ENCODE assay signal across 40 cellular contexts in genomic region chr20:2248837-2249236, GRCh38. TPM values are rescaled to one million over a fixed set of nuclear protein-coding genes. Genes with fewer than 3 reads are reported as not detected.
"Had no signal": no experiment of that assay in that cellular context is flagged by ENCODE, and none has a peak within 500 bp of the region (broad histone marks: within the 10 kb centered on the region; RNA-seq: fewer than 3 reads in every experiment).

No MANE protein-coding gene starts in this region.

- H3K27ac Mint-ChIP-seq: activated naive CD4-positive, alpha-beta T cell treated with anti-CD3 and anti-CD28 coated beads for 36 hours; activated naive CD4-positive, alpha-beta T cell treated with anti-CD3 and anti-CD28 coated beads, Interleukin-2, amount 10 ng/mL, durations not matched to agents 7 days and 5 days; activated naive CD4-positive, alpha-beta T cell treated with anti-CD3 and anti-CD28 coated beads, Interleukin-2, amount 50 U/mL, for 24 hours; activated naive CD8-positive, alpha-beta T cell; activated naive CD8-positive, alpha-beta T cell treated with anti-CD3 and anti-CD28 coated beads for 36 hours; activated naive CD8-positive, alpha-beta T cell treated with anti-CD3 and anti-CD28 coated beads, Interleukin-2, amount 10 ng/mL, durations not matched to agents 7 days and 5 days; activated naive CD8-positive, alpha-beta T cell treated with anti-CD3 and anti-CD28 coated beads, Interleukin-2, amount 50 U/mL, for 24 hours; activated T-cell treated with anti-CD3 and anti-CD28 coated beads, Interleukin-2, amount 50 U/mL, for 24 hours; activated T-cell treated with anti-CD3 and anti-CD28 coated beads, Interleukin-2, amount 50 U/mL, for 72 hours; activated T-helper 1 cell treated with anti-CD3 and anti-CD28 coated beads, Interleukin-12 subunit alpha, Interleukin-12 subunit beta, Interleukin-2, Interleukin-4 antibody, amounts not matched to agents 30 ng/mL and 10 ng/mL and 1 ng/mL, durations not matched to agents 14 hours and 24 hours and 36 hours; activated T-helper 17 cell treated with anti-CD3 and anti-CD28 coated beads, Interleukin-2, amount 50 U/mL, for 72 hours; activated T-helper 2 cell treated with anti-CD3 and anti-CD28 coated beads, Interferon-gamma antibody, Interleukin-2, Interleukin-4, amounts not matched to agents 10 μg/mL and 5 μg/mL and 100 μg/mL, durations not matched to agents 14 hours and 24 hours and 36 hours had no signal

- H3K9me3 ChIP-seq: adrenal gland, ascending aorta, body of pancreas, breast epithelium had no signal

- H3K4me3 ChIP-seq: adrenal gland, ascending aorta, body of pancreas, breast epithelium, cardiac muscle cell had no signal

- H3K27me3 ChIP-seq: adrenal gland, ascending aorta, body of pancreas, brain microvascular endothelial cell, cardiac muscle cell had no signal

- H3K36me3 ChIP-seq: adrenal gland, ascending aorta, brain microvascular endothelial cell, breast epithelium, cardiac muscle cell had no signal

- H3K27me3 Mint-ChIP-seq: activated T-helper 17 cell treated with anti-CD3 and anti-CD28 coated beads, Interleukin-2, amount 50 U/mL, for 72 hours had no signal

- H3K4me1 Mint-ChIP-seq: activated naive CD4-positive, alpha-beta T cell treated with anti-CD3 and anti-CD28 coated beads, Interleukin-2, amount 10 ng/mL, durations not matched to agents 7 days and 5 days; activated naive CD4-positive, alpha-beta T cell treated with anti-CD3 and anti-CD28 coated beads, Interleukin-2, amount 50 U/mL, for 24 hours; activated naive CD8-positive, alpha-beta T cell treated with anti-CD3 and anti-CD28 coated beads for 36 hours; activated naive CD8-positive, alpha-beta T cell treated with anti-CD3 and anti-CD28 coated beads, Interleukin-2, amount 50 U/mL, for 24 hours; activated T-helper 17 cell treated with anti-CD3 and anti-CD28 coated beads, Interleukin-2, amount 50 U/mL, for 72 hours; central memory CD8-positive, alpha-beta T cell had no signal

- DNase-seq: activated effector memory CD4-positive, alpha-beta T cell treated with anti-CD3 and anti-CD28 coated beads, Interleukin-2, amount 50 U/mL, for 16 hours; activated effector memory CD4-positive, alpha-beta T cell treated with Interleukin-2 at 50 U/mL for 16 hours; activated gamma-delta T cell; activated gamma-delta T cell treated with Interleukin-2 at 50 U/mL for 16 hours; activated naive CD4-positive, alpha-beta T cell; activated naive CD4-positive, alpha-beta T cell treated with anti-CD3 and anti-CD28 coated beads for 36 hours; activated naive CD4-positive, alpha-beta T cell treated with anti-CD3 and anti-CD28 coated beads, Interleukin-2, amount 10 ng/mL, durations not matched to agents 7 days and 5 days; activated naive CD4-positive, alpha-beta T cell treated with anti-CD3 and anti-CD28 coated beads, Interleukin-2, amount 50 U/mL, for 16 hours; activated naive CD4-positive, alpha-beta T cell treated with Interleukin-2 at 50 U/mL for 16 hours; activated naive CD8-positive, alpha-beta T cell treated with anti-CD3 and anti-CD28 coated beads for 36 hours; activated naive CD8-positive, alpha-beta T cell treated with anti-CD3 and anti-CD28 coated beads, Interleukin-2, amount 10 ng/mL, durations not matched to agents 7 days and 5 days; activated naive CD8-positive, alpha-beta T cell treated with anti-CD3 and anti-CD28 coated beads, Interleukin-2, amount 50 U/mL, for 24 hours; activated T-cell treated with anti-CD3 and anti-CD28 coated beads, Interleukin-2, amount 50 U/mL, for 24 hours; activated T-cell treated with anti-CD3 and anti-CD28 coated beads, Interleukin-2, amount 50 U/mL, for 4 hours; activated T-cell treated with anti-CD3 and anti-CD28 coated beads, Interleukin-2, amount 50 U/mL, for 48 hours; activated T-cell treated with anti-CD3 and anti-CD28 coated beads, Interleukin-2, amount 50 U/mL, for 72 hours; adrenal gland; amniotic stem cell; amygdala; anterior cingulate cortex; aorta; body of pancreas; brain microvascular endothelial cell; caudate nucleus; central memory CD4-positive, alpha-beta T cell; cerebellar nuclear complex had no signal

- H3K4me3 Mint-ChIP-seq: activated naive CD4-positive, alpha-beta T cell treated with anti-CD3 and anti-CD28 coated beads for 36 hours; activated naive CD4-positive, alpha-beta T cell treated with anti-CD3 and anti-CD28 coated beads, Interleukin-2, amount 10 ng/mL, durations not matched to agents 7 days and 5 days; activated naive CD4-positive, alpha-beta T cell treated with anti-CD3 and anti-CD28 coated beads, Interleukin-2, amount 50 U/mL, for 24 hours; activated naive CD8-positive, alpha-beta T cell; activated naive CD8-positive, alpha-beta T cell treated with anti-CD3 and anti-CD28 coated beads for 36 hours; activated naive CD8-positive, alpha-beta T cell treated with anti-CD3 and anti-CD28 coated beads, Interleukin-2, amount 10 ng/mL, durations not matched to agents 7 days and 5 days; activated naive CD8-positive, alpha-beta T cell treated with anti-CD3 and anti-CD28 coated beads, Interleukin-2, amount 50 U/mL, for 24 hours; activated T-cell treated with anti-CD3 and anti-CD28 coated beads, Interleukin-2, amount 50 U/mL, for 24 hours; activated T-cell treated with anti-CD3 and anti-CD28 coated beads, Interleukin-2, amount 50 U/mL, for 4 hours; activated T-cell treated with anti-CD3 and anti-CD28 coated beads, Interleukin-2, amount 50 U/mL, for 72 hours; activated T-helper 1 cell treated with anti-CD3 and anti-CD28 coated beads, Interleukin-12 subunit alpha, Interleukin-12 subunit beta, Interleukin-2, Interleukin-4 antibody, amounts not matched to agents 30 ng/mL and 10 ng/mL and 1 ng/mL, durations not matched to agents 14 hours and 24 hours and 36 hours; activated T-helper 17 cell treated with anti-CD3 and anti-CD28 coated beads, Interleukin-2, amount 50 U/mL, for 72 hours; central memory CD8-positive, alpha-beta T cell had no signal

- H3K9me3 Mint-ChIP-seq: activated naive CD4-positive, alpha-beta T cell treated with anti-CD3 and anti-CD28 coated beads for 36 hours; activated naive CD4-positive, alpha-beta T cell treated with anti-CD3 and anti-CD28 coated beads, Interleukin-2, amount 10 ng/mL, durations not matched to agents 7 days and 5 days; activated naive CD4-positive, alpha-beta T cell treated with anti-CD3 and anti-CD28 coated beads, Interleukin-2, amount 50 U/mL, for 24 hours; activated naive CD4-positive, alpha-beta T cell treated with anti-CD3 and anti-CD28 coated beads, Interleukin-2, amount 50 U/mL, for 72 hours; activated naive CD8-positive, alpha-beta T cell treated with anti-CD3 and anti-CD28 coated beads for 36 hours; activated naive CD8-positive, alpha-beta T cell treated with anti-CD3 and anti-CD28 coated beads, Interleukin-2, amount 10 ng/mL, durations not matched to agents 7 days and 5 days; activated naive CD8-positive, alpha-beta T cell treated with anti-CD3 and anti-CD28 coated beads, Interleukin-2, amount 50 U/mL, for 24 hours; activated T-cell treated with anti-CD3 and anti-CD28 coated beads, Interleukin-2, amount 50 U/mL, for 24 hours; activated T-cell treated with anti-CD3 and anti-CD28 coated beads, Interleukin-2, amount 50 U/mL, for 4 hours; activated T-cell treated with anti-CD3 and anti-CD28 coated beads, Interleukin-2, amount 50 U/mL, for 72 hours; activated T-helper 1 cell treated with anti-CD3 and anti-CD28 coated beads, Interleukin-12 subunit alpha, Interleukin-12 subunit beta, Interleukin-2, Interleukin-4 antibody, amounts not matched to agents 30 ng/mL and 10 ng/mL and 1 ng/mL, durations not matched to agents 14 hours and 24 hours and 36 hours; activated T-helper 17 cell treated with anti-CD3 and anti-CD28 coated beads, Interleukin-2, amount 50 U/mL, for 72 hours; activated T-helper 2 cell treated with anti-CD3 and anti-CD28 coated beads, Interferon-gamma antibody, Interleukin-2, Interleukin-4, amounts not matched to agents 10 μg/mL and 5 μg/mL and 100 μg/mL, durations not matched to agents 14 hours and 24 hours and 36 hours; central memory CD8-positive, alpha-beta T cell had no signal

- H3K4me1 ChIP-seq: adrenal gland, ascending aorta, body of pancreas, breast epithelium had no signal

- FAIRE-seq: astrocyte, bronchial epithelial cell had no signal

- ATAC-seq: activated naive CD4-positive, alpha-beta T cell treated with anti-CD3 and anti-CD28 coated beads, Interleukin-2, amount 50 U/mL, for 72 hours; activated naive CD8-positive, alpha-beta T cell treated with anti-CD3 and anti-CD28 coated beads, Interleukin-2, amount 50 U/mL, for 24 hours; activated T-cell treated with anti-CD3 and anti-CD28 coated beads, Interleukin-2, amount 50 U/mL, for 4 hours; activated T-cell treated with anti-CD3 and anti-CD28 coated beads, Interleukin-2, amount 50 U/mL, for 72 hours; activated T-helper 17 cell treated with anti-CD3 and anti-CD28 coated beads, Interleukin-2, amount 50 U/mL, for 72 hours; body of pancreas had no signal

- H3K27ac ChIP-seq: adrenal gland, ascending aorta, body of pancreas, brain microvascular endothelial cell, breast epithelium, cardiac muscle cell had no signal

RNA-seq across cellular contexts. Expression of gene TGM3, which starts 47.0 kb away (rescaled TPM):
- total RNA-seq: activated naive CD4-positive, alpha-beta T cell treated with anti-CD3 and anti-CD28 coated beads for 36 hours; activated naive CD8-positive, alpha-beta T cell treated with anti-CD3 and anti-CD28 coated beads for 36 hours; activated naive CD8-positive, alpha-beta T cell treated with anti-CD3 and anti-CD28 coated beads, Interleukin-2, amount 10 ng/mL, durations not matched to agents 7 days and 5 days; activated T-cell treated with anti-CD3 and anti-CD28 coated beads, Interleukin-2, amount 50 U/mL, for 72 hours; activated T-helper 1 cell treated with anti-CD3 and anti-CD28 coated beads, Interleukin-12 subunit alpha, Interleukin-12 subunit beta, Interleukin-2, Interleukin-4 antibody, amounts not matched to agents 30 ng/mL and 10 ng/mL and 1 ng/mL, durations not matched to agents 14 hours and 24 hours and 36 hours; activated T-helper 2 cell treated with anti-CD3 and anti-CD28 coated beads, Interferon-gamma antibody, Interleukin-2, Interleukin-4, amounts not matched to agents 10 μg/mL and 5 μg/mL and 100 μg/mL, durations not matched to agents 14 hours and 24 hours and 36 hours; aorta; ascending aorta; astrocyte; breast epithelium; cardiac muscle cell; cardiac septum; chondrocyte had no signal
- polyA plus RNA-seq: cardiac muscle cell had no signal
